Comparison of ENCODE assay signal across 1 cellular context in genomic region chr9:137126786-137127185, GRCh38.
TF ChIP-seq lines count a peak whose summit lies in the region.

No MANE protein-coding gene starts in this region.

TF ChIP-seq in endothelial cell of umbilical vein, 7 proteins besides CTCF, POLR2A, EP300 and RAD21:
- TF ChIP-seq POLR2AphosphoS5 (IDR thresholded peaks at IDR 0.05; ENCODE audit: insufficient read depth, low read depth, low read length) (no peak), JUN (IDR thresholded peaks at IDR 0.05; ENCODE audit: borderline replicate concordance, insufficient read depth, insufficient read length, low read depth) (no peak), FOS (IDR thresholded peaks at IDR 0.05; ENCODE audit: borderline replicate concordance, insufficient read depth, low read length) (no peak), GATA2 (IDR thresholded peaks at IDR 0.05; ENCODE audit: insufficient read depth, insufficient read length, low read depth, low read length) (no peak), MAX (IDR thresholded peaks at IDR 0.05; ENCODE audit: insufficient read depth, insufficient read length) (no peak), MYC (IDR thresholded peaks at IDR 0.05; ENCODE audit: low read depth, low read length) (no peak), EZH2 (IDR thresholded peaks at IDR 0.05; ENCODE audit: borderline replicate concordance, low read depth, low read length, severe bottlenecking) (no peak)
